19 cellular contexts compared by ENCODE assay signal in the genomic region with DNA sequence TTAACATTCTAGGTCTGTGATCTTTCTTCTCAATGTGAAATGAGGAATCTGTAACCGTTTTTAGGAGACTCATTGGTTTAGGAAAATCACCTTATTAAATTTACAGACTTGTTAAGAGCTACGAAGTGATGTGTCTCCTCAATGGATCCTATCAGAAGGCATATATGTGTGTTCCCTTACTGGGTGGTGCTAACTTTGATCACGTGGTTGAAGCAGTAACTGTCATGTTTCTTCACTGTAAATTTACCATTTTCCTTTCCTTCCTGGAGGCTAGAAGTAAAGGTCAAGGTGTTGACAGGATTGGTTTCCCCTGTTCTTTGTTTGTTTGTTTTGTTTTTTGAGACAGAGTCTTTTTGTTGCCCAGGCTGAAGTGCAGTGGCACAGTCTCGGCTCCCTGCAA. TPM values are rescaled to one million over a fixed set of nuclear protein-coding genes. Genes with fewer than 3 reads are reported as not detected.
A peak's percentile ranks its signal among the peaks of the same experiment; 100 is the strongest.
DNase-seq lines count a peak whose midpoint lies in the region; ATAC-seq and TF ChIP-seq lines count a peak whose summit lies in the region.
"Had no signal": no experiment of that assay in that cellular context is flagged by ENCODE, and none has a peak within 500 bp of the region (broad histone marks: within the 10 kb centered on the region; RNA-seq: fewer than 3 reads in every experiment).

No MANE protein-coding gene starts in this region.

- H3K79me2 ChIP-seq in neural progenitor cell (ENCODE audit: low read depth): peaks cover 30% of the 10 kb centered on the region
- H3K79me2 ChIP-seq in GM23338 (replicated peaks; ENCODE audit: insufficient read depth): peaks cover 36% of the 10 kb centered on the region

- intact Hi-C loops in activated naive CD4-positive, alpha-beta T cell treated with anti-CD3 and anti-CD28 coated beads for 36 hours (cut with micrococcal nuclease): loop anchor here (5.0 kb wide), 1 partner anchor 210 kb away; no protein-coding TSS in a partner anchor

- H3K27me3 Mint-ChIP-seq in activated naive CD4-positive, alpha-beta T cell treated with anti-CD3 and anti-CD28 coated beads for 36 hours (ENCODE audit: low read depth): no peaks in the 10 kb centered on the region
- H3K27me3 Mint-ChIP-seq in IgD-negative memory B cell (no peaks in the 10 kb centered on the region), neural progenitor cell (ENCODE audit: insufficient read depth, low read depth) (peaks cover 6% of the 10 kb centered on the region), GM23338 (ENCODE audit: insufficient read depth, low read depth, poor library complexity) (peaks cover 22% of the 10 kb centered on the region)
- H3K27me3 Mint-ChIP-seq in activated T-helper 17 cell treated with anti-CD3 and anti-CD28 coated beads, Interleukin-2, amount 50 U/mL, for 72 hours: no peaks in the 10 kb centered on the region

- peaks cover 25% of the 10 kb centered on the region for H3K4me1 Mint-ChIP-seq in activated naive CD4-positive, alpha-beta T cell treated with anti-CD3 and anti-CD28 coated beads for 36 hours (ENCODE audit: low read depth)
- H3K4me1 Mint-ChIP-seq in IgD-negative memory B cell: peaks cover 20 to 26% (median 23%) of the 10 kb centered on the region in 3 donors
- H3K4me1 Mint-ChIP-seq in activated T-helper 17 cell treated with anti-CD3 and anti-CD28 coated beads, Interleukin-2, amount 50 U/mL, for 72 hours: peaks cover 16% of the 10 kb centered on the region
- H3K4me1 Mint-ChIP-seq in neural progenitor cell: peaks cover 32% of the 10 kb centered on the region
- H3K4me1 Mint-ChIP-seq in GM23338: peaks cover 27% of the 10 kb centered on the region

- no peak overlapping the region for H3K9ac ChIP-seq in neural progenitor cell

- TF ChIP-seq CTCF in neural progenitor cell (IDR thresholded peaks at IDR 0.05): no peak
- no peak for TF ChIP-seq CTCF in GM23338 (conservative IDR thresholded peaks at IDR 0.05; ENCODE audit: low read depth in 2 of 2)

- H3K27me3 ChIP-seq in neural progenitor cell: no peaks in the 10 kb centered on the region
- no peaks in the 10 kb centered on the region for H3K27me3 ChIP-seq in GM23338 (ENCODE audit: insufficient read depth)
- H3K27me3 ChIP-seq: esophagus muscularis mucosa, spleen had no signal

- no peaks in the 10 kb centered on the region for H3K9me3 ChIP-seq in neural progenitor cell (ENCODE audit: low read depth)
- H3K9me3 ChIP-seq: esophagus muscularis mucosa, spleen had no signal

- ATAC-seq in activated T-helper 17 cell treated with anti-CD3 and anti-CD28 coated beads, Interleukin-2, amount 50 U/mL, for 72 hours (replicated peaks): no peak
- ATAC-seq in GM23338: no peak

- H3K4me1 ChIP-seq in neural progenitor cell: peaks cover 10% of the 10 kb centered on the region
- peaks cover 22% of the 10 kb centered on the region for H3K4me1 ChIP-seq in GM23338 (ENCODE audit: insufficient read depth)

- peak overlapping the region; percentile 36 for H3K27ac Mint-ChIP-seq in activated naive CD4-positive, alpha-beta T cell treated with anti-CD3 and anti-CD28 coated beads for 36 hours
- peak overlapping the region in 1 of 3 donors; percentile 86 for H3K27ac Mint-ChIP-seq in IgD-negative memory B cell
- H3K27ac Mint-ChIP-seq in activated T-helper 17 cell treated with anti-CD3 and anti-CD28 coated beads, Interleukin-2, amount 50 U/mL, for 72 hours: no peak overlapping the region
- no peak overlapping the region for H3K27ac Mint-ChIP-seq in neural progenitor cell
- H3K27ac Mint-ChIP-seq in GM23338: no peak overlapping the region

- H3F3A ChIP-seq in neural progenitor cell (ENCODE audit: low read depth) (peaks cover 20% of the 10 kb centered on the region), GM23338 (replicated peaks; ENCODE audit: low read depth) (no peaks in the 10 kb centered on the region)

- no peak overlapping the region for H2AFZ ChIP-seq in neural progenitor cell (replicated peaks)
- no peak overlapping the region for H2AFZ ChIP-seq in GM23338

- no peak for DNase-seq in activated naive CD4-positive, alpha-beta T cell treated with anti-CD3 and anti-CD28 coated beads for 36 hours
- DNase-seq in activated naive CD4-positive, alpha-beta T cell treated with Interleukin-2 at 50 U/mL for 16 hours: no peak
- DNase-seq in neural progenitor cell (ENCODE audit: low spot score) (no peak), COLO829 (ENCODE audit: low spot score) (no peak), H4 (ENCODE audit: low spot score) (no peak), GM23338 (ENCODE audit: low spot score) (no peak)
- DNase-seq: aorta; CD8-positive, alpha-beta memory T cell; cerebellar nuclear complex; DMS79 treated with DMSO at 0.1 percent for 48 hours; effector CD4-positive, alpha-beta T cell; NCI-H1092 treated with DMSO at 0.1 percent for 48 hours; NCI-H2081; NCI-H510A; spleen; SW 1271 had no signal

- H3K4me3 Mint-ChIP-seq in activated naive CD4-positive, alpha-beta T cell treated with anti-CD3 and anti-CD28 coated beads for 36 hours: peak overlapping the region; percentile 34
- peak overlapping the region in 3 of 4 donors; percentile 7 to 88 (median 65) for H3K4me3 Mint-ChIP-seq in IgD-negative memory B cell
- peak overlapping the region; percentile 92 for H3K4me3 Mint-ChIP-seq in activated T-helper 17 cell treated with anti-CD3 and anti-CD28 coated beads, Interleukin-2, amount 50 U/mL, for 72 hours
- H3K4me3 Mint-ChIP-seq in neural progenitor cell: peak overlapping the region; percentile 18
- H3K4me3 Mint-ChIP-seq in GM23338: no peak overlapping the region; the same call in 2 of the 3 replicates

- H3K4me2 ChIP-seq in neural progenitor cell (no peak overlapping the region), GM23338 (no peak overlapping the region)

- no peaks in the 10 kb centered on the region for H3K36me3 ChIP-seq in neural progenitor cell
- H3K36me3 ChIP-seq in GM23338 (ENCODE audit: insufficient read depth): peaks cover 8% of the 10 kb centered on the region
- H3K36me3 ChIP-seq: esophagus muscularis mucosa, spleen had no signal

- H4K20me1 ChIP-seq in neural progenitor cell (ENCODE audit: low read depth) (peaks cover 30% of the 10 kb centered on the region), GM23338 (replicated peaks; ENCODE audit: insufficient read depth) (peaks cover 29% of the 10 kb centered on the region)

- H3K4me3 ChIP-seq in neural progenitor cell: no peak overlapping the region
- H3K4me3 ChIP-seq in GM23338: no peak overlapping the region
- H3K4me3 ChIP-seq: esophagus muscularis mucosa, spleen had no signal

- H3K36me3 Mint-ChIP-seq in activated naive CD4-positive, alpha-beta T cell treated with anti-CD3 and anti-CD28 coated beads for 36 hours (ENCODE audit: low read depth): peaks cover 29% of the 10 kb centered on the region
- H3K36me3 Mint-ChIP-seq in IgD-negative memory B cell (no peaks in the 10 kb centered on the region), neural progenitor cell (peaks cover 3% of the 10 kb centered on the region), GM23338 (ENCODE audit: low read depth) (peaks cover 34% of the 10 kb centered on the region)
- H3K36me3 Mint-ChIP-seq in activated T-helper 17 cell treated with anti-CD3 and anti-CD28 coated beads, Interleukin-2, amount 50 U/mL, for 72 hours (ENCODE audit: low read depth): peaks cover 39% of the 10 kb centered on the region

- H3K27ac ChIP-seq in neural progenitor cell: no peak overlapping the region
- no peak overlapping the region for H3K27ac ChIP-seq in GM23338 (ENCODE audit: low read depth)

- CTCF ChIA-PET in activated naive CD4-positive, alpha-beta T cell treated with anti-CD3 and anti-CD28 coated beads for 36 hours (lab: Charles Lee): interaction anchor here (0.8 to 1.7 kb wide), 6 partner anchors 9 to 381 kb away, joined by 3 to 9 read pairs (median 4); partner anchors contain the start of gene MOB1A

- H3K9me3 Mint-ChIP-seq in activated naive CD4-positive, alpha-beta T cell treated with anti-CD3 and anti-CD28 coated beads for 36 hours: no peaks in the 10 kb centered on the region
- no peaks in the 10 kb centered on the region for H3K9me3 Mint-ChIP-seq in IgD-negative memory B cell
- H3K9me3 Mint-ChIP-seq in activated T-helper 17 cell treated with anti-CD3 and anti-CD28 coated beads, Interleukin-2, amount 50 U/mL, for 72 hours: no peaks in the 10 kb centered on the region
- no peaks in the 10 kb centered on the region for H3K9me3 Mint-ChIP-seq in neural progenitor cell
- H3K9me3 Mint-ChIP-seq in GM23338: peaks cover 8% of the 10 kb centered on the region; the same call in 2 of the 3 replicates
- H3K9me3 Mint-ChIP-seq: CD8-positive, alpha-beta memory T cell had no signal

- no peaks in the 10 kb centered on the region for H3K9me2 ChIP-seq in GM23338 (ENCODE audit: insufficient read depth)

RNA-seq across cellular contexts. Expression of gene MTHFD2, which starts 1.4 kb away (rescaled TPM):
- 100 to 1,000 TPM; 683 to 692 TPM for total RNA-seq in activated naive CD4-positive, alpha-beta T cell treated with anti-CD3 and anti-CD28 coated beads for 36 hours
- polyA plus RNA-seq in IgD-negative memory B cell (6.0 TPM), GM23338 (2016; fragmentation: Nextera tagmentation; extraction: Ambion mirVana) (279 and 305 TPM in 2 replicates)
- total RNA-seq in activated T-helper 17 cell treated with anti-CD3 and anti-CD28 coated beads, Interleukin-2, amount 50 U/mL, for 72 hours: 100 to 1,000 TPM; 281 to 284 TPM
- total RNA-seq in neural progenitor cell (ENCODE audit: low replicate concordance): 79.5 and 101 TPM in 2 replicates
- total RNA-seq in H4 (2014; rRNA removed; shearing (Covaris generic)): 257 and 261 TPM in 2 replicates
- 281 and 321 TPM in 2 replicates for total RNA-seq in GM23338 (2014; rRNA removed; shearing (Covaris generic))

RNA-seq across cellular contexts. Expression of gene MOB1A, which starts 18.4 kb away (rescaled TPM):
- 100 to 1,000 TPM; 129 to 131 TPM for total RNA-seq in activated naive CD4-positive, alpha-beta T cell treated with anti-CD3 and anti-CD28 coated beads for 36 hours
- 196 TPM for polyA plus RNA-seq in IgD-negative memory B cell
- total RNA-seq in activated T-helper 17 cell treated with anti-CD3 and anti-CD28 coated beads, Interleukin-2, amount 50 U/mL, for 72 hours: 100 to 1,000 TPM; 155 to 159 TPM
- total RNA-seq in neural progenitor cell (ENCODE audit: low replicate concordance): 125 and 163 TPM in 2 replicates
- 147 and 150 TPM in 2 replicates for total RNA-seq in H4 (2014; rRNA removed; shearing (Covaris generic))
- total RNA-seq in GM23338 (2014; rRNA removed; shearing (Covaris generic)): 111 and 130 TPM in 2 replicates
- 33.3 and 36.2 TPM in 2 replicates for polyA plus RNA-seq in GM23338 (2016; fragmentation: Nextera tagmentation; extraction: Ambion mirVana)

RNA-seq across cellular contexts. Expression of gene BOLA3, which starts 49.3 kb away (rescaled TPM):
- total RNA-seq in activated naive CD4-positive, alpha-beta T cell treated with anti-CD3 and anti-CD28 coated beads for 36 hours: 100 to 1,000 TPM; 103 to 112 TPM
- polyA plus RNA-seq in IgD-negative memory B cell (44.5 TPM), GM23338 (2016; fragmentation: Nextera tagmentation; extraction: Ambion mirVana) (233 and 235 TPM in 2 replicates)
- 10 to 100 TPM; 35.7 to 51.7 TPM for total RNA-seq in activated T-helper 17 cell treated with anti-CD3 and anti-CD28 coated beads, Interleukin-2, amount 50 U/mL, for 72 hours
- total RNA-seq in neural progenitor cell (ENCODE audit: low replicate concordance): 56.2 and 76.5 TPM in 2 replicates
- total RNA-seq in H4 (2014; rRNA removed; shearing (Covaris generic)): 144 and 202 TPM in 2 replicates
- total RNA-seq in GM23338 (2014; rRNA removed; shearing (Covaris generic)): 36.2 and 89.8 TPM in 2 replicates
